ENCODE assay signal across 8 cellular contexts in genomic region chr7:140397784-140398750, GRCh38. TPM values are rescaled to one million over a fixed set of nuclear protein-coding genes. Genes with fewer than 3 reads are reported as not detected.
DNase-seq lines count a peak whose midpoint lies in the region; ATAC-seq and TF ChIP-seq lines count a peak whose summit lies in the region.

TSS of gene SLC37A3 (minus strand) at chr7:140398530. CDS start at chr7:140382526, 16,004 bp downstream.

- H3K27ac ChIP-seq in left lung = peak within 1 kb of the TSS; percentile 67 to 90

- H3K9me3 Mint-ChIP-seq in dendritic cell treated with granulocyte-macrophage colony-stimulating factor and Interleukin-4, amounts not matched to agents 40 ng/mL and 50 ng/mL, for 4 days = no peaks in the 10 kb centered on the region

- peak in 1 of 2 donors; percentile 36 for TF ChIP-seq CTCF in left lung (IDR thresholded peaks at IDR 0.05)

- TF ChIP-seq POLR2A in GM18951 (IDR thresholded peaks at IDR 0.05; ENCODE audit: extremely low read depth, insufficient read depth, insufficient read length) = peak; percentile 73

- in situ Hi-C loops in GM18951 (cut with MboI; ENCODE audit: low sequenced_read_pairs, unreplicated experiment) = no loop called here

- peak; percentile 94 for DNase-seq in AG08395 (ENCODE audit: low spot score)
- peak; percentile 76 for DNase-seq in NCI-H460 (ENCODE audit: extremely low read depth, low read depth)
- DNase-seq in activated CD4-positive, alpha-beta T cell treated with anti-CD3 and anti-CD28 coated beads, Interleukin-2, amount 50 U/mL, for 24 hours (ENCODE audit: low read depth in 1 of 2, low spot score in 1 of 2) = peak; percentile 74 to 77
- DNase-seq in left lung = peak; percentile 88 to 98
- peak; percentile 88 for DNase-seq in stimulated activated CD4-positive, alpha-beta T cell treated with anti-CD3 and anti-CD28 coated beads, Interleukin-2, amount 100 ng/mL, for 48 hours

- H3K4me1 ChIP-seq in left lung = peaks cover 0 to 42% of the 10 kb centered on the region in 2 donors

- H3K27ac Mint-ChIP-seq in dendritic cell treated with granulocyte-macrophage colony-stimulating factor and Interleukin-4, amounts not matched to agents 40 ng/mL and 50 ng/mL, for 4 days = peak within 1 kb of the TSS; percentile 80

- H3K36me3 Mint-ChIP-seq in dendritic cell treated with granulocyte-macrophage colony-stimulating factor and Interleukin-4, amounts not matched to agents 40 ng/mL and 50 ng/mL, for 4 days (ENCODE audit: low read depth) = peaks cover 6% of the 10 kb centered on the region

- H3K9me3 ChIP-seq in left lung = no peaks in the 10 kb centered on the region

- peak within 1 kb of the TSS; percentile 90 to 94 for H3K4me3 ChIP-seq in left lung

- peaks cover 23% of the 10 kb centered on the region for H3K4me1 Mint-ChIP-seq in dendritic cell treated with granulocyte-macrophage colony-stimulating factor and Interleukin-4, amounts not matched to agents 40 ng/mL and 50 ng/mL, for 4 days (ENCODE audit: low read depth)

- intact Hi-C loops in dendritic cell treated with granulocyte-macrophage colony-stimulating factor and Interleukin-4, amounts not matched to agents 40 ng/mL and 50 ng/mL, for 4 days (cut with micrococcal nuclease) = no loop called here
- intact Hi-C loops in left lung (cut with DNase I) = no loop called here

- no peaks in the 10 kb centered on the region for H3K27me3 ChIP-seq in left lung

- H3K4me3 Mint-ChIP-seq in dendritic cell treated with granulocyte-macrophage colony-stimulating factor and Interleukin-4, amounts not matched to agents 40 ng/mL and 50 ng/mL, for 4 days = peak within 1 kb of the TSS; percentile 92

- no peaks in the 10 kb centered on the region for H3K36me3 ChIP-seq in left lung

- ATAC-seq in HG03175 (IDR thresholded peaks at IDR 0.05; ENCODE audit: unreplicated experiment) (peak; percentile 99), left lung (peak; percentile 99)

- peaks cover 26% of the 10 kb centered on the region for H3K27me3 Mint-ChIP-seq in dendritic cell treated with granulocyte-macrophage colony-stimulating factor and Interleukin-4, amounts not matched to agents 40 ng/mL and 50 ng/mL, for 4 days

RNA-seq across cellular contexts. Expression of gene SLC37A3, which starts in this region (rescaled TPM):
- total RNA-seq in NCI-H460 (2014; rRNA removed; shearing (Covaris generic)) = 30.0 and 34.4 TPM in 2 replicates
- 89.6 and 125 TPM in 2 replicates for polyA plus RNA-seq in NCI-H460 (2014; cell fraction: nucleus; rRNA removed)
- 10 to 100 TPM; 36.2 to 41.1 TPM for total RNA-seq in left lung

Comparison
In these comparisons a context has a peak if more than half of its experiments do, and no peak if none do; other contexts are left out.
1. Peak in every context shown above with its lines: DNase-seq, ATAC-seq, H3K4me3 ChIP-seq and H3K27ac ChIP-seq.